Comparison of ENCODE assay signal across 8 cellular contexts in genomic region chr12:106282457-106283097, GRCh38. TPM values are rescaled to one million over a fixed set of nuclear protein-coding genes. Genes with fewer than 3 reads are reported as not detected.
DNase-seq lines count a peak whose midpoint lies in the region; ATAC-seq and TF ChIP-seq lines count a peak whose summit lies in the region.

No MANE protein-coding gene starts in this region.

- TF ChIP-seq EP300 in gastroesophageal sphincter (IDR thresholded peaks at IDR 0.05): no peak

- H3K27ac Mint-ChIP-seq in activated T-helper 1 cell treated with anti-CD3 and anti-CD28 coated beads, Interleukin-12 subunit alpha, Interleukin-12 subunit beta, Interleukin-2, Interleukin-4 antibody, amounts not matched to agents 30 ng/mL and 10 ng/mL and 1 ng/mL, durations not matched to agents 14 hours and 24 hours and 36 hours: no peak overlapping the region

- no peak overlapping the region for H3K4me3 Mint-ChIP-seq in activated T-helper 1 cell treated with anti-CD3 and anti-CD28 coated beads, Interleukin-12 subunit alpha, Interleukin-12 subunit beta, Interleukin-2, Interleukin-4 antibody, amounts not matched to agents 30 ng/mL and 10 ng/mL and 1 ng/mL, durations not matched to agents 14 hours and 24 hours and 36 hours

- H4K20me1 ChIP-seq in PC-3 (ENCODE audit: low read length): no peaks in the 10 kb centered on the region

- no peaks in the 10 kb centered on the region for H3K36me3 ChIP-seq in PC-3 (ENCODE audit: low read depth, low read length)
- H3K36me3 ChIP-seq in gastroesophageal sphincter: no peaks in the 10 kb centered on the region
- H3K36me3 ChIP-seq in psoas muscle (ENCODE audit: insufficient read depth in 1 of 2, low read depth in 1 of 2): no peaks in the 10 kb centered on the region

- TF ChIP-seq POLR2A in gastroesophageal sphincter (IDR thresholded peaks at IDR 0.05): no peak

- in situ Hi-C loops in G401 (cut with HindIII; ENCODE audit: low sequenced_read_pairs): no loop called here

- no peak overlapping the region for H3K27ac ChIP-seq in PC-3 (ENCODE audit: low read length)
- H3K27ac ChIP-seq in gastroesophageal sphincter: no peak overlapping the region
- no peak overlapping the region for H3K27ac ChIP-seq in psoas muscle

- no peak overlapping the region for H3K4me2 ChIP-seq in PC-3 (ENCODE audit: low read length)

- H2AFZ ChIP-seq in PC-3 (ENCODE audit: low read length): no peak overlapping the region

- H3K79me2 ChIP-seq in PC-3 (ENCODE audit: low read length): no peaks in the 10 kb centered on the region

- ATAC-seq in HG03103 (IDR thresholded peaks at IDR 0.05; ENCODE audit: low read depth, unreplicated experiment) (peak; percentile 54), PC-3 (peak; percentile 71), gastroesophageal sphincter (peak; percentile 48), psoas muscle (peak; percentile 80 to 86 (median 84))

- intact Hi-C loops in PC-3 (cut with micrococcal nuclease): loop anchor here (1.0 to 10.0 kb wide), 4 partner anchors 36 to 1068 kb away; no protein-coding TSS in a partner anchor
- intact Hi-C loops in activated T-helper 1 cell treated with anti-CD3 and anti-CD28 coated beads, Interleukin-12 subunit alpha, Interleukin-12 subunit beta, Interleukin-2, Interleukin-4 antibody, amounts not matched to agents 30 ng/mL and 10 ng/mL and 1 ng/mL, durations not matched to agents 14 hours and 24 hours and 36 hours (cut with micrococcal nuclease): loop anchor here (1.0 to 2.0 kb wide), 3 partner anchors 34 to 862 kb away; partner anchors contain the start of gene CKAP4
- intact Hi-C loops in psoas muscle (cut with DNase I): loop anchor here (1.0 to 10.0 kb wide), 3 partner anchors 55 to 858 kb away; no protein-coding TSS in a partner anchor

- no peak overlapping the region for H3K9ac ChIP-seq in PC-3 (ENCODE audit: low read length)

- H3K4me3 ChIP-seq in PC-3 (ENCODE audit: low read length) (no peak overlapping the region), gastroesophageal sphincter (no peak overlapping the region), psoas muscle (no peak overlapping the region)

- TF ChIP-seq CTCF in PC-3 (conservative IDR thresholded peaks at IDR 0.05; ENCODE audit: low read depth, low read length) (peak; percentile 94), gastroesophageal sphincter (IDR thresholded peaks at IDR 0.05) (peak; percentile 47 to 71 (median 60)), psoas muscle (IDR thresholded peaks at IDR 0.05) (peak; percentile 76)

- peaks cover 13% of the 10 kb centered on the region for H3K4me1 Mint-ChIP-seq in activated T-helper 1 cell treated with anti-CD3 and anti-CD28 coated beads, Interleukin-12 subunit alpha, Interleukin-12 subunit beta, Interleukin-2, Interleukin-4 antibody, amounts not matched to agents 30 ng/mL and 10 ng/mL and 1 ng/mL, durations not matched to agents 14 hours and 24 hours and 36 hours (ENCODE audit: low read depth)

- no TSS peak for BruUV-seq in PC-3 (replicated peaks; lab: Mats Ljungman, UMichigan)

- 24 to 28% methylated on average over 6 to 7 of the region's 7 CpGs for WGBS in gastroesophageal sphincter (ENCODE audit: low coverage in 1 of 2), 2 donors
- WGBS in psoas muscle, 3 donors: 37 to 52% (median 46%) methylated on average over 7 of the region's 7 CpGs

- peaks cover 6% of the 10 kb centered on the region for H3K27me3 Mint-ChIP-seq in activated T-helper 1 cell treated with anti-CD3 and anti-CD28 coated beads, Interleukin-12 subunit alpha, Interleukin-12 subunit beta, Interleukin-2, Interleukin-4 antibody, amounts not matched to agents 30 ng/mL and 10 ng/mL and 1 ng/mL, durations not matched to agents 14 hours and 24 hours and 36 hours (ENCODE audit: insufficient read depth)

- POLR2A ChIA-PET in PC-3 (lab: Charles Lee; ENCODE audit: unreplicated experiment): interaction anchor here (0.6 to 1.6 kb wide), 4 partner anchors 31 to 810 kb away, joined by 3 to 5 read pairs (median 4); partner anchors contain the start of gene CKAP4

- 0 out of 2 replicates have a peak, but pooled peaks cover 5% of the 10 kb centered on the region for H3K9me3 ChIP-seq in PC-3 (ENCODE audit: low read length)
- H3K9me3 ChIP-seq in gastroesophageal sphincter: peaks cover 0 to 12% (median 0%) of the 10 kb centered on the region in 3 donors
- peaks cover 4% of the 10 kb centered on the region for H3K9me3 ChIP-seq in psoas muscle

- H3K9me2 ChIP-seq in PC-3 (replicated peaks; ENCODE audit: low read length): no peaks in the 10 kb centered on the region

- no peaks in the 10 kb centered on the region for H3F3A ChIP-seq in PC-3 (ENCODE audit: low read length, unreplicated experiment)

- peak; percentile 37 for DNase-seq in G401 (ENCODE audit: low spot score)
- DNase-seq in PC-3: peak; percentile 78
- peak; percentile 19 for DNase-seq in activated T-helper 1 cell treated with anti-CD3 and anti-CD28 coated beads, Interleukin-12 subunit alpha, Interleukin-12 subunit beta, Interleukin-2, Interleukin-4 antibody, amounts not matched to agents 30 ng/mL and 10 ng/mL and 1 ng/mL, durations not matched to agents 14 hours and 24 hours and 36 hours (ENCODE audit: low spot score)
- peak; percentile 28 to 59 for DNase-seq in psoas muscle
- no peak for DNase-seq in ureter (ENCODE audit: low spot score)
- DNase-seq in middle frontal gyrus (ENCODE audit: extremely low spot score, low spot score): no peak

- peaks cover 33% of the 10 kb centered on the region for H3K4me1 ChIP-seq in PC-3 (ENCODE audit: insufficient read depth, low read length)
- H3K4me1 ChIP-seq in gastroesophageal sphincter: no peaks in the 10 kb centered on the region
- H3K4me1 ChIP-seq in psoas muscle: peaks cover 4% of the 10 kb centered on the region

- H3K36me3 Mint-ChIP-seq in activated T-helper 1 cell treated with anti-CD3 and anti-CD28 coated beads, Interleukin-12 subunit alpha, Interleukin-12 subunit beta, Interleukin-2, Interleukin-4 antibody, amounts not matched to agents 30 ng/mL and 10 ng/mL and 1 ng/mL, durations not matched to agents 14 hours and 24 hours and 36 hours (ENCODE audit: low read depth): peaks cover 2% of the 10 kb centered on the region

- CTCF ChIA-PET in PC-3 (lab: Charles Lee): interaction anchor here (0.6 to 1.4 kb wide), 6 partner anchors 14 to 56 kb away, joined by 3 to 7 read pairs (median 4); no protein-coding TSS in a partner anchor

- H3K9me3 Mint-ChIP-seq in activated T-helper 1 cell treated with anti-CD3 and anti-CD28 coated beads, Interleukin-12 subunit alpha, Interleukin-12 subunit beta, Interleukin-2, Interleukin-4 antibody, amounts not matched to agents 30 ng/mL and 10 ng/mL and 1 ng/mL, durations not matched to agents 14 hours and 24 hours and 36 hours: peaks cover 5% of the 10 kb centered on the region

- H3K27me3 ChIP-seq in PC-3 (ENCODE audit: low read length) (no peaks in the 10 kb centered on the region), gastroesophageal sphincter (no peaks in the 10 kb centered on the region), psoas muscle (ENCODE audit: insufficient read depth in 3 of 3, low read length in 2 of 3) (no peaks in the 10 kb centered on the region)

RNA-seq across cellular contexts. Expression of gene TCP11L2, which starts 20.0 kb away (rescaled TPM):
- total RNA-seq in G401 (2014; rRNA removed; shearing (Covaris generic)): 12.7 and 12.9 TPM in 2 replicates
- total RNA-seq in PC-3 (2014; rRNA removed) (10.1 and 12.1 TPM in 2 replicates), gastroesophageal sphincter (10 to 100 TPM; 35.4 to 59.8 (median 41.5) TPM), psoas muscle (10 to 100 TPM; 26.7 to 63.1 (median 39.0) TPM), ureter (19.6 TPM)
- total RNA-seq in activated T-helper 1 cell treated with anti-CD3 and anti-CD28 coated beads, Interleukin-12 subunit alpha, Interleukin-12 subunit beta, Interleukin-2, Interleukin-4 antibody, amounts not matched to agents 30 ng/mL and 10 ng/mL and 1 ng/mL, durations not matched to agents 14 hours and 24 hours and 36 hours: 4.0 and 4.3 TPM in 2 replicates
- 10 to 100 TPM in 2 of 3 donors, 1 to 10 TPM in 1; 3.9 to 26.0 (median 15.2) TPM for polyA plus RNA-seq in psoas muscle

RNA-seq across cellular contexts. Expression of gene CKAP4, which starts 34.8 kb away (rescaled TPM):
- 50.9 and 54.4 TPM in 2 replicates for total RNA-seq in G401 (2014; rRNA removed; shearing (Covaris generic))
- total RNA-seq in PC-3 (2014; rRNA removed): 76.3 and 99.1 TPM in 2 replicates
- 4.8 and 5.1 TPM in 2 replicates for total RNA-seq in activated T-helper 1 cell treated with anti-CD3 and anti-CD28 coated beads, Interleukin-12 subunit alpha, Interleukin-12 subunit beta, Interleukin-2, Interleukin-4 antibody, amounts not matched to agents 30 ng/mL and 10 ng/mL and 1 ng/mL, durations not matched to agents 14 hours and 24 hours and 36 hours
- total RNA-seq in gastroesophageal sphincter: 10 to 100 TPM; 36.3 to 55.4 (median 42.9) TPM
- 10 to 100 TPM; 14.2 to 24.4 (median 19.7) TPM for total RNA-seq in psoas muscle
- polyA plus RNA-seq in psoas muscle: 10 to 100 TPM in 1 of 3 donors, 1 to 10 TPM in 2; 7.6 to 14.7 (median 8.0) TPM
- total RNA-seq in ureter: 39.7 TPM

Comparison
In these comparisons a context has a peak if more than half of its experiments do, and no peak if none do; other contexts are left out.
1. DNase-seq: peak in G401 (single experiment), PC-3 (single experiment), activated T-helper 1 cell treated with anti-CD3 and anti-CD28 coated beads, Interleukin-12 subunit alpha, Interleukin-12 subunit beta, Interleukin-2, Interleukin-4 antibody, amounts not matched to agents 30 ng/mL and 10 ng/mL and 1 ng/mL, durations not matched to agents 14 hours and 24 hours and 36 hours (single experiment) and psoas muscle (2 of 2); none in ureter (single experiment) and middle frontal gyrus (single experiment).
2. Peak in every context shown above with its lines, with median percentiles within 50 percentile points of each other: ATAC-seq and CTCF ChIP-seq.